In genomic region chr3:184602406-184603155, GRCh38 we compare ENCODE assay signal across 10 cellular contexts. TPM values are rescaled to one million over a fixed set of nuclear protein-coding genes. Genes with fewer than 3 reads are reported as not detected.
DNase-seq lines count a peak whose midpoint lies in the region; ATAC-seq and TF ChIP-seq lines count a peak whose summit lies in the region.
"Had no signal": no experiment of that assay in that cellular context is flagged by ENCODE, and none has a peak within 500 bp of the region (broad histone marks: within the 10 kb centered on the region; RNA-seq: fewer than 3 reads in every experiment).

No MANE protein-coding gene starts in this region.

- no peak for TF ChIP-seq EP300 in esophagus muscularis mucosa (IDR thresholded peaks at IDR 0.05)

- TF ChIP-seq POLR2A in esophagus muscularis mucosa (IDR thresholded peaks at IDR 0.05; ENCODE audit: low read depth) = no peak

- H3K36me3 ChIP-seq in esophagus muscularis mucosa = no peaks in the 10 kb centered on the region
- no peaks in the 10 kb centered on the region for H3K36me3 ChIP-seq in neuron (ENCODE audit: insufficient read depth, low read length)
- no peaks in the 10 kb centered on the region for H3K36me3 ChIP-seq in effector memory CD4-positive, alpha-beta T cell (ENCODE audit: control insufficient read depth, insufficient read depth, low read length)

- 38% methylated on average over 10 of the region's 11 CpGs for WGBS in esophagus muscularis mucosa

- no peak for ATAC-seq in esophagus mucosa

- H3K27ac ChIP-seq in esophagus muscularis mucosa (replicated peaks in 1 of 4) = no peak overlapping the region
- no peak overlapping the region for H3K27ac ChIP-seq in effector memory CD4-positive, alpha-beta T cell (ENCODE audit: insufficient read depth, low read length, poor library complexity, severe bottlenecking)
- H3K27ac ChIP-seq: SK-N-MC had no signal

- H3K4me3 ChIP-seq in esophagus muscularis mucosa (peak overlapping the region; percentile 17 to 46 (median 28)), neuron (ENCODE audit: low read length) (peak overlapping the region; percentile 20)
- H3K4me3 ChIP-seq in effector memory CD4-positive, alpha-beta T cell (ENCODE audit: insufficient read depth, low read depth, low read length, poor library complexity, severe bottlenecking) = no peak overlapping the region
- H3K4me3 ChIP-seq: SK-N-MC had no signal

- no peaks in the 10 kb centered on the region for H3K9me3 ChIP-seq in esophagus muscularis mucosa
- no peaks in the 10 kb centered on the region for H3K9me3 ChIP-seq in neuron (ENCODE audit: low read length)
- no peaks in the 10 kb centered on the region for H3K9me3 ChIP-seq in effector memory CD4-positive, alpha-beta T cell (ENCODE audit: control insufficient read depth, low read length)

- DNase-seq in ELF-1 (ENCODE audit: low read depth, low spot score) (peak; percentile 58), NCI-H69 (lab: John Stamatoyannopoulos, UW) (peak; percentile 94), esophagus muscularis mucosa (ENCODE audit: extremely low spot score) (no peak), NCI-H1436 treated with DMSO at 0.1 percent for 48 hours (lab: John Stamatoyannopoulos, UW) (no peak)
- no peak for DNase-seq in stimulated activated CD4-positive, alpha-beta T cell treated with anti-CD3 and anti-CD28 coated beads, Interleukin-12 subunit alpha, Interleukin-12 subunit beta, amount 100 ng/mL, for 4 hours
- DNase-seq in effector memory CD4-positive, alpha-beta T cell = no peak
- DNase-seq: IMR-90 had no signal

- intact Hi-C loops in esophagus muscularis mucosa (cut with DNase I) = no loop called here

- peaks cover 0 to 52% (median 21%) of the 10 kb centered on the region in 4 donors for H3K27me3 ChIP-seq in esophagus muscularis mucosa
- H3K27me3 ChIP-seq in neuron (ENCODE audit: insufficient read depth, low read length) = peaks cover 21% of the 10 kb centered on the region
- H3K27me3 ChIP-seq in effector memory CD4-positive, alpha-beta T cell (replicated peaks; ENCODE audit: control insufficient read depth, insufficient read depth, low read length, poor library complexity, severe bottlenecking) = peaks cover 28% of the 10 kb centered on the region

- no peak overlapping the region for H2AFZ ChIP-seq in neuron (ENCODE audit: low read depth, low read length)

- H3K4me1 ChIP-seq in esophagus muscularis mucosa = peaks cover 15 to 40% (median 36%) of the 10 kb centered on the region in 4 donors
- peaks cover 36% of the 10 kb centered on the region for H3K4me1 ChIP-seq in neuron (ENCODE audit: insufficient read depth, low read length)
- peaks cover 18% of the 10 kb centered on the region for H3K4me1 ChIP-seq in effector memory CD4-positive, alpha-beta T cell (ENCODE audit: control insufficient read depth, insufficient read depth, low read length, poor library complexity, severe bottlenecking)

- no peak for TF ChIP-seq CTCF in esophagus muscularis mucosa (IDR thresholded peaks at IDR 0.05)

RNA-seq across cellular contexts. Expression of gene EPHB3, which starts 41.0 kb away (rescaled TPM):
- total RNA-seq in esophagus muscularis mucosa = 1 to 10 TPM; 1.5 to 6.1 (median 3.5) TPM
- 44.7 TPM for total RNA-seq in esophagus mucosa

Comparison
In these comparisons a context has a peak if more than half of its experiments do, and no peak if none do; other contexts are left out.
1. DNase-seq: peak in ELF-1 (single experiment) and NCI-H69 (single experiment); none in esophagus muscularis mucosa (single experiment), stimulated activated CD4-positive, alpha-beta T cell treated with anti-CD3 and anti-CD28 coated beads, Interleukin-12 subunit alpha, Interleukin-12 subunit beta, amount 100 ng/mL, for 4 hours (single experiment), NCI-H1436 treated with DMSO at 0.1 percent for 48 hours (single experiment) and effector memory CD4-positive, alpha-beta T cell (0 of 3).